19 cellular contexts compared by ENCODE assay signal in the genomic region with DNA sequence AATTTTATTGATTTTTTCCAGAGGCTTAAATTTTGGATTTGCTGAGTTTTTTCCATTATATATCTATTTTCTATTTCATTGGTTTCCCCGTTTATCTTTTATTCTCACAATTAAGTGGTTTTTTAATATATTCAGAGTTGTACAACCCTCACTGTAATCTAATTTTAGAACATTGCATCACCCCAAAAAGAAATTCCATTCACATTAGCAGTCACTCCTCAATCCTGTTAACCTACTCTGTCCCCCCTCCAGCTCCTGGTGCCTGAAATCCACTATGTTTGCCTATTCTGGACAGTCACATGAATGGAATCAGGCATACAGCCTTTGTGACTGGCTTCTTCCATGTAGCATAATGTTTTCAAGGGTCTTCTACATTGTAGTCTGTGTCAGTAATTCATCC. TPM values are rescaled to one million over a fixed set of nuclear protein-coding genes. Genes with fewer than 3 reads are reported as not detected.
DNase-seq lines count a peak whose midpoint lies in the region; ATAC-seq, FAIRE-seq and TF ChIP-seq lines count a peak whose summit lies in the region.
"Had no signal": no experiment of that assay in that cellular context is flagged by ENCODE, and none has a peak within 500 bp of the region (broad histone marks: within the 10 kb centered on the region; RNA-seq: fewer than 3 reads in every experiment).

No MANE protein-coding gene starts in this region.

- H3K4me2 ChIP-seq in SK-N-SH = no peak overlapping the region

- TF ChIP-seq CTCF in SK-N-SH (IDR thresholded peaks at IDR 0.05) = no peak
- TF ChIP-seq CTCF in fibroblast of villous mesenchyme (IDR thresholded peaks at IDR 0.05; ENCODE audit: insufficient read depth, low read depth, low read length) = no peak

- no peak overlapping the region for H3K9ac ChIP-seq in SK-N-SH
- no peak overlapping the region for H3K9ac ChIP-seq in adipocyte (ENCODE audit: low read length)

- FAIRE-seq in urothelium cell line (lab: Jason Lieb, UNC) = no peak
- FAIRE-seq: endothelial cell of umbilical vein, GM19239 had no signal

- no peak for DNase-seq in SK-N-SH
- peak; percentile 82 for DNase-seq in adipocyte (ENCODE audit: low read depth)
- peak; percentile 68 for DNase-seq in fibroblast of villous mesenchyme (ENCODE audit: low read depth)
- peak; percentile 46 for DNase-seq in urothelium cell line (ENCODE audit: low spot score)
- no peak for DNase-seq in effector CD8-positive, alpha-beta T cell (lab: John Stamatoyannopoulos, UW)
- DNase-seq in hypothalamus (lab: John Stamatoyannopoulos, UW) = no peak
- DNase-seq in hippocampal formation (lab: John Stamatoyannopoulos, UW) = no peak
- DNase-seq: activated naive CD4-positive, alpha-beta T cell treated with anti-CD3 and anti-CD28 coated beads for 36 hours; COR-L47; left ventricle myocardium inferior; naive thymus-derived CD4-positive, alpha-beta T cell; NCI-H187 treated with DMSO at 0.1 percent for 48 hours; NCI-H526 treated with DMSO at 0.1 percent for 48 hours; T-helper 1 cell had no signal

- ATAC-seq in SK-N-SH treated with all-trans-retinoic acid at 6 μM for 48 hours = peak; percentile 48; the same call in 2 of the 3 replicates
- ATAC-seq: naive thymus-derived CD4-positive, alpha-beta T cell had no signal

- H3K27me3 ChIP-seq in SK-N-SH (ENCODE audit: insufficient read depth) (no peaks in the 10 kb centered on the region), adipocyte (replicated peaks; ENCODE audit: control insufficient read depth, insufficient read depth, low read length) (no peaks in the 10 kb centered on the region)

- H3K4me1 ChIP-seq in SK-N-SH (ENCODE audit: control insufficient read depth in 1 of 2, insufficient read depth in 2 of 2, low read depth in 1 of 2, low read length in 1 of 2) (peaks cover 0 to 11% of the 10 kb centered on the region in 2 experiments; a peak in 1 of 4 replicates), adipocyte (ENCODE audit: control insufficient read depth, insufficient read depth, low read length) (peaks cover 23% of the 10 kb centered on the region)

- peaks cover 28 to 29% of the 10 kb centered on the region in 2 experiments for H3K36me3 ChIP-seq in SK-N-SH (replicated peaks in 1 of 2; ENCODE audit: control insufficient read depth in 1 of 2, insufficient read depth in 2 of 2, low read length in 1 of 2)
- H3K36me3 ChIP-seq in adipocyte (ENCODE audit: control insufficient read depth, insufficient read depth, low read length, severe bottlenecking) = peaks cover 27% of the 10 kb centered on the region

- no peak for TF ChIP-seq RAD21 in SK-N-SH (IDR thresholded peaks at IDR 0.05; ENCODE audit: low read length)

- no peaks in the 10 kb centered on the region for H3K79me2 ChIP-seq in SK-N-SH (ENCODE audit: insufficient read depth)

- no peak overlapping the region for H2AFZ ChIP-seq in SK-N-SH (ENCODE audit: low read depth)

- no peaks in the 10 kb centered on the region for H3K9me2 ChIP-seq in SK-N-SH

- 59% methylated on average over 1 of the region's 1 CpG for WGBS in SK-N-SH (ENCODE audit: low lambda C conversion rate)

- no peak for TF ChIP-seq EP300 in SK-N-SH (IDR thresholded peaks at IDR 0.05; ENCODE audit: borderline replicate concordance in 1 of 2, low read depth in 1 of 2, low read length in 1 of 2)

- H3K4me3 ChIP-seq in SK-N-SH (ENCODE audit: low read depth in 2 of 2, low read length in 1 of 2) (no peak overlapping the region), adipocyte (ENCODE audit: low read length) (no peak overlapping the region), fibroblast of villous mesenchyme (ENCODE audit: low read depth, low read length) (no peak overlapping the region)
- H3K4me3 ChIP-seq: left ventricle myocardium inferior had no signal

- CTCF ChIA-PET in SK-N-SH (lab: Yijun Ruan, JAX) = no interaction called here

- peaks cover 4% of the 10 kb centered on the region for H3F3A ChIP-seq in SK-N-SH (replicated peaks; ENCODE audit: insufficient read depth)

- POLR2A ChIA-PET in SK-N-SH (lab: Yijun Ruan, JAX) = no interaction called here

- H3K27ac ChIP-seq in SK-N-SH (ENCODE audit: low read depth in 2 of 2, low read length in 1 of 2) = no peak overlapping the region
- H3K27ac ChIP-seq: 22Rv1, left ventricle myocardium inferior had no signal

- H4K20me1 ChIP-seq in SK-N-SH (ENCODE audit: insufficient read depth) = no peaks in the 10 kb centered on the region

- H3K9me3 ChIP-seq in SK-N-SH = no peaks in the 10 kb centered on the region
- peaks cover 7% of the 10 kb centered on the region for H3K9me3 ChIP-seq in adipocyte (ENCODE audit: control insufficient read depth, low read length)

TF ChIP-seq in SK-N-SH treated with all-trans-retinoic acid at 6 μM for 48 hours, 23 proteins besides CTCF, POLR2A, EP300 and RAD21 (continues in another document):
- no peak for TF ChIP-seq ARNTL (CRISPR knock-in tag; IDR thresholded peaks at IDR 0.05; ENCODE audit: borderline replicate concordance, low read depth)
- TF ChIP-seq, protein P1, sequence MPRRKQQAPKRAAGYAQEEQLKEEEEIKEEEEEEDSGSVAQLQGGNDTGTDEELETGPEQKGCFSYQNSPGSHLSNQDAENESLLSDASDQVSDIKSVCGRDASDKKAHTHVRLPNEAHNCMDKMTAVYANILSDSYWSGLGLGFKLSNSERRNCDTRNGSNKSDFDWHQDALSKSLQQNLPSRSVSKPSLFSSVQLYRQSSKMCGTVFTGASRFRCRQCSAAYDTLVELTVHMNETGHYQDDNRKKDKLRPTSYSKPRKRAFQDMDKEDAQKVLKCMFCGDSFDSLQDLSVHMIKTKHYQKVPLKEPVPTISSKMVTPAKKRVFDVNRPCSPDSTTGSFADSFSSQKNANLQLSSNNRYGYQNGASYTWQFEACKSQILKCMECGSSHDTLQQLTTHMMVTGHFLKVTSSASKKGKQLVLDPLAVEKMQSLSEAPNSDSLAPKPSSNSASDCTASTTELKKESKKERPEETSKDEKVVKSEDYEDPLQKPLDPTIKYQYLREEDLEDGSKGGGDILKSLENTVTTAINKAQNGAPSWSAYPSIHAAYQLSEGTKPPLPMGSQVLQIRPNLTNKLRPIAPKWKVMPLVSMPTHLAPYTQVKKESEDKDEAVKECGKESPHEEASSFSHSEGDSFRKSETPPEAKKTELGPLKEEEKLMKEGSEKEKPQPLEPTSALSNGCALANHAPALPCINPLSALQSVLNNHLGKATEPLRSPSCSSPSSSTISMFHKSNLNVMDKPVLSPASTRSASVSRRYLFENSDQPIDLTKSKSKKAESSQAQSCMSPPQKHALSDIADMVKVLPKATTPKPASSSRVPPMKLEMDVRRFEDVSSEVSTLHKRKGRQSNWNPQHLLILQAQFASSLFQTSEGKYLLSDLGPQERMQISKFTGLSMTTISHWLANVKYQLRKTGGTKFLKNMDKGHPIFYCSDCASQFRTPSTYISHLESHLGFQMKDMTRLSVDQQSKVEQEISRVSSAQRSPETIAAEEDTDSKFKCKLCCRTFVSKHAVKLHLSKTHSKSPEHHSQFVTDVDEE (CRISPR knock-in tag; IDR thresholded peaks at IDR 0.05) = no peak
- no peak for TF ChIP-seq ZNF8 (CRISPR knock-in tag; IDR thresholded peaks at IDR 0.05)
- TF ChIP-seq OSR1 (CRISPR knock-in tag; IDR thresholded peaks at IDR 0.05) = no peak

TF ChIP-seq in SK-N-SH, 30 proteins besides CTCF, POLR2A, EP300 and RAD21 (continues in another document):
- TF ChIP-seq CHD2 (IDR thresholded peaks at IDR 0.05; ENCODE audit: low read length, partially characterized antibody) (no peak), ELF1 (IDR thresholded peaks at IDR 0.05) (no peak), RXRA (IDR thresholded peaks at IDR 0.05; ENCODE audit: borderline replicate concordance, low read depth) (no peak), NRF1 (IDR thresholded peaks at IDR 0.05; ENCODE audit: low read depth, low read length) (no peak), SMC3 (IDR thresholded peaks at IDR 0.05; ENCODE audit: low read depth, low read length) (no peak), TAF1 (IDR thresholded peaks at IDR 0.05; ENCODE audit: borderline replicate concordance, low read depth, low read length) (no peak), JUND (IDR thresholded peaks at IDR 0.05) (no peak), FOXJ3 (CRISPR knock-in tag; IDR thresholded peaks at IDR 0.05) (no peak), GATA2 (CRISPR knock-in tag; IDR thresholded peaks at IDR 0.05) (no peak)
- TF ChIP-seq, protein P2, sequence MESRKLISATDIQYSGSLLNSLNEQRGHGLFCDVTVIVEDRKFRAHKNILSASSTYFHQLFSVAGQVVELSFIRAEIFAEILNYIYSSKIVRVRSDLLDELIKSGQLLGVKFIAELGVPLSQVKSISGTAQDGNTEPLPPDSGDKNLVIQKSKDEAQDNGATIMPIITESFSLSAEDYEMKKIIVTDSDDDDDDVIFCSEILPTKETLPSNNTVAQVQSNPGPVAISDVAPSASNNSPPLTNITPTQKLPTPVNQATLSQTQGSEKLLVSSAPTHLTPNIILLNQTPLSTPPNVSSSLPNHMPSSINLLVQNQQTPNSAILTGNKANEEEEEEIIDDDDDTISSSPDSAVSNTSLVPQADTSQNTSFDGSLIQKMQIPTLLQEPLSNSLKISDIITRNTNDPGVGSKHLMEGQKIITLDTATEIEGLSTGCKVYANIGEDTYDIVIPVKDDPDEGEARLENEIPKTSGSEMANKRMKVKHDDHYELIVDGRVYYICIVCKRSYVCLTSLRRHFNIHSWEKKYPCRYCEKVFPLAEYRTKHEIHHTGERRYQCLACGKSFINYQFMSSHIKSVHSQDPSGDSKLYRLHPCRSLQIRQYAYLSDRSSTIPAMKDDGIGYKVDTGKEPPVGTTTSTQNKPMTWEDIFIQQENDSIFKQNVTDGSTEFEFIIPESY (IDR thresholded peaks at IDR 0.05; ENCODE audit: borderline replicate concordance, low read depth) = no peak
- TF ChIP-seq, protein P3, sequence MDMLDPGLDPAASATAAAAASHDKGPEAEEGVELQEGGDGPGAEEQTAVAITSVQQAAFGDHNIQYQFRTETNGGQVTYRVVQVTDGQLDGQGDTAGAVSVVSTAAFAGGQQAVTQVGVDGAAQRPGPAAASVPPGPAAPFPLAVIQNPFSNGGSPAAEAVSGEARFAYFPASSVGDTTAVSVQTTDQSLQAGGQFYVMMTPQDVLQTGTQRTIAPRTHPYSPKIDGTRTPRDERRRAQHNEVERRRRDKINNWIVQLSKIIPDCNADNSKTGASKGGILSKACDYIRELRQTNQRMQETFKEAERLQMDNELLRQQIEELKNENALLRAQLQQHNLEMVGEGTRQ (IDR thresholded peaks at IDR 0.05; ENCODE audit: borderline replicate concordance, low read depth, low read length) = no peak

RNA-seq across cellular contexts. Expression of a gene that starts 55.8 kb away (rescaled TPM):
- not detected in 2 replicates for polyA plus RNA-seq in SK-N-SH (2012; rRNA removed)
- not detected in 2 replicates for polyA plus RNA-seq in SK-N-SH (2012; cell fraction: cytosol; rRNA removed)
- polyA plus RNA-seq in SK-N-SH (2012; cell fraction: nucleus; rRNA removed) = not detected in 2 replicates
- 1.3 and 3.2 TPM in 2 replicates for total RNA-seq in fibroblast of villous mesenchyme
- total RNA-seq: activated naive CD4-positive, alpha-beta T cell treated with anti-CD3 and anti-CD28 coated beads for 36 hours; naive thymus-derived CD4-positive, alpha-beta T cell; progenitor cell of endocrine pancreas had no signal
- polyA plus RNA-seq: naive thymus-derived CD4-positive, alpha-beta T cell had no signal

Comparison
In these comparisons a context has a peak if more than half of its experiments do, and no peak if none do; other contexts are left out.
1. DNase-seq: peak in adipocyte (single experiment), fibroblast of villous mesenchyme (single experiment) and urothelium cell line (single experiment); none in SK-N-SH (single experiment), effector CD8-positive, alpha-beta T cell (single experiment), hypothalamus (0 of 51) and hippocampal formation (0 of 2).